ENCODE assay signal across 7 cellular contexts in genomic region chr20:43590036-43590391, GRCh38. TPM values are rescaled to one million over a fixed set of nuclear protein-coding genes. Genes with fewer than 3 reads are reported as not detected.
A peak's percentile ranks its signal among the peaks of the same experiment; 100 is the strongest.
DNase-seq lines count a peak whose midpoint lies in the region; ATAC-seq, FAIRE-seq and TF ChIP-seq lines count a peak whose summit lies in the region.

No MANE protein-coding gene starts in this region.

- H3K4me3 Mint-ChIP-seq in astrocyte (ENCODE audit: unreplicated experiment), result peak overlapping the region; percentile 92
- peak overlapping the region; percentile 93 to 96 (median 95) for H3K4me3 Mint-ChIP-seq in immature natural killer cell
- H3K4me3 Mint-ChIP-seq in stimulated activated memory B cell treated with anti-CD40 and anti-IgM and Interleukin-4, amounts not matched to agents 10 μg/mL and 1 μg/mL and 100 μg/mL, for 72 hours, result peak overlapping the region; percentile 94

- H3K4me2 ChIP-seq in astrocyte (ENCODE audit: low read length), result peak overlapping the region; percentile 94

- peak overlapping the region; percentile 87 for H3K9ac ChIP-seq in astrocyte (ENCODE audit: low read length)

- peaks cover 4% of the 10 kb centered on the region for H3K36me3 ChIP-seq in astrocyte (ENCODE audit: insufficient read depth, low read length)

- peaks cover 12% of the 10 kb centered on the region for H3K4me1 Mint-ChIP-seq in astrocyte (ENCODE audit: low read depth, unreplicated experiment)
- peaks cover 22 to 23% of the 10 kb centered on the region in 2 donors for H3K4me1 Mint-ChIP-seq in immature natural killer cell
- peaks cover 16% of the 10 kb centered on the region for H3K4me1 Mint-ChIP-seq in stimulated activated memory B cell treated with anti-CD40 and anti-IgM and Interleukin-4, amounts not matched to agents 10 μg/mL and 1 μg/mL and 100 μg/mL, for 72 hours

- H3K9me3 ChIP-seq in astrocyte (ENCODE audit: insufficient read depth, low read depth, low read length), result no peaks in the 10 kb centered on the region

- ATAC-seq in stimulated activated memory B cell treated with anti-CD40 and anti-IgM and Interleukin-4, amounts not matched to agents 10 μg/mL and 1 μg/mL and 100 μg/mL, for 72 hours, result no peak

- peak overlapping the region; percentile 94 for H3K27ac ChIP-seq in astrocyte (ENCODE audit: low read depth, low read length)

- H3K4me3 ChIP-seq in GM08714 (ENCODE audit: low read length) (peak overlapping the region; percentile 90), astrocyte (ENCODE audit: insufficient read depth, low read depth, low read length) (peak overlapping the region; percentile 86)

- H4K20me1 ChIP-seq in astrocyte (ENCODE audit: insufficient read depth, low read length), result no peaks in the 10 kb centered on the region

- DNase-seq in NCI-H1105 (lab: John Stamatoyannopoulos, UW), result peak; percentile 43
- no peak for DNase-seq in astrocyte (ENCODE audit: low read depth)
- no peak for DNase-seq in immature natural killer cell
- DNase-seq in GOT3 (lab: John Stamatoyannopoulos, UW), result no peak
- no peak for DNase-seq in GM19238 (ENCODE audit: insufficient read length, low spot score)

- H3K36me3 Mint-ChIP-seq in astrocyte (ENCODE audit: low read depth, unreplicated experiment), result no peaks in the 10 kb centered on the region
- peaks cover 0 to 8% (median 4%) of the 10 kb centered on the region in 3 donors for H3K36me3 Mint-ChIP-seq in immature natural killer cell
- H3K36me3 Mint-ChIP-seq in stimulated activated memory B cell treated with anti-CD40 and anti-IgM and Interleukin-4, amounts not matched to agents 10 μg/mL and 1 μg/mL and 100 μg/mL, for 72 hours, result peaks cover 11% of the 10 kb centered on the region

- H3K4me1 ChIP-seq in astrocyte (ENCODE audit: insufficient read depth, low read length), result peaks cover 12% of the 10 kb centered on the region

- H3K27ac Mint-ChIP-seq in astrocyte (ENCODE audit: unreplicated experiment) (peak overlapping the region; percentile 96), immature natural killer cell (peak overlapping the region; percentile 90 to 97 (median 96))
- H3K27ac Mint-ChIP-seq in stimulated activated memory B cell treated with anti-CD40 and anti-IgM and Interleukin-4, amounts not matched to agents 10 μg/mL and 1 μg/mL and 100 μg/mL, for 72 hours, result peak overlapping the region; percentile 93

- H2AFZ ChIP-seq in astrocyte (ENCODE audit: low read depth, low read length), result peak overlapping the region; percentile 92

- H3K79me2 ChIP-seq in astrocyte (ENCODE audit: insufficient read depth, low read length), result peaks cover 27% of the 10 kb centered on the region

- no peaks in the 10 kb centered on the region for H3K9me3 Mint-ChIP-seq in astrocyte (ENCODE audit: unreplicated experiment)
- no peaks in the 10 kb centered on the region for H3K9me3 Mint-ChIP-seq in immature natural killer cell
- no peaks in the 10 kb centered on the region for H3K9me3 Mint-ChIP-seq in stimulated activated memory B cell treated with anti-CD40 and anti-IgM and Interleukin-4, amounts not matched to agents 10 μg/mL and 1 μg/mL and 100 μg/mL, for 72 hours

- no peak for FAIRE-seq in astrocyte (lab: Jason Lieb, UNC)

- peaks cover 5% of the 10 kb centered on the region for H3K27me3 Mint-ChIP-seq in astrocyte (ENCODE audit: low read depth, unreplicated experiment)
- H3K27me3 Mint-ChIP-seq in immature natural killer cell (ENCODE audit: low read depth in 3 of 3), result no peaks in the 10 kb centered on the region
- no peaks in the 10 kb centered on the region for H3K27me3 Mint-ChIP-seq in stimulated activated memory B cell treated with anti-CD40 and anti-IgM and Interleukin-4, amounts not matched to agents 10 μg/mL and 1 μg/mL and 100 μg/mL, for 72 hours

- H3K27me3 ChIP-seq in astrocyte (ENCODE audit: insufficient read depth, low read length), result no peaks in the 10 kb centered on the region

- no peak for TF ChIP-seq CTCF in astrocyte (IDR thresholded peaks at IDR 0.05; ENCODE audit: insufficient read depth, low read depth, low read length)

RNA-seq across cellular contexts. Expression of gene IFT52, which starts 0.7 kb away (rescaled TPM):
- 27.0 and 34.8 TPM in 2 replicates for total RNA-seq in astrocyte
- polyA plus RNA-seq in immature natural killer cell, result 10 to 100 TPM; 40.0 to 46.2 (median 45.5) TPM

RNA-seq across cellular contexts. Expression of gene SGK2, which starts 31.2 kb away (rescaled TPM):
- total RNA-seq in astrocyte, result 0.64 and 1.0 TPM in 2 replicates
- polyA plus RNA-seq in immature natural killer cell, result not detected
